19 cellular contexts compared by ENCODE assay signal in genomic region chr2:38592951-38593350, GRCh38. TPM values are rescaled to one million over a fixed set of nuclear protein-coding genes. Genes with fewer than 3 reads are reported as not detected.
A peak's percentile ranks its signal among the peaks of the same experiment; 100 is the strongest.
DNase-seq lines count a peak whose midpoint lies in the region; ATAC-seq, FAIRE-seq and TF ChIP-seq lines count a peak whose summit lies in the region.
"Had no signal": no experiment of that assay in that cellular context is flagged by ENCODE, and none has a peak within 500 bp of the region (broad histone marks: within the 10 kb centered on the region; RNA-seq: fewer than 3 reads in every experiment).

No MANE protein-coding gene starts in this region.

- H3K9me2 ChIP-seq in GM23338 (ENCODE audit: insufficient read depth), result no peaks in the 10 kb centered on the region

- H3K4me1 Mint-ChIP-seq in CD4-positive, CD25-positive, alpha-beta regulatory T cell, result peaks cover 32 to 68% (median 58%) of the 10 kb centered on the region in 4 donors
- peaks cover 46% of the 10 kb centered on the region for H3K4me1 Mint-ChIP-seq in GM23338
- H3K4me1 Mint-ChIP-seq in WTC11, result peaks cover 55% of the 10 kb centered on the region

- H3K27me3 ChIP-seq in CD4-positive, CD25-positive, alpha-beta regulatory T cell (ENCODE audit: control insufficient read depth, insufficient read depth, low read length), result no peaks in the 10 kb centered on the region
- no peaks in the 10 kb centered on the region for H3K27me3 ChIP-seq in GM23338 (ENCODE audit: insufficient read depth)
- H3K27me3 ChIP-seq: sigmoid colon had no signal

- peak overlapping the region; percentile 75 for H3K4me3 ChIP-seq in CD4-positive, CD25-positive, alpha-beta regulatory T cell (ENCODE audit: low read depth, low read length)
- H3K4me3 ChIP-seq in GM23338, result no peak overlapping the region
- H3K4me3 ChIP-seq: lung, sigmoid colon had no signal

- no peak for TF ChIP-seq POLR2A in GM12892 (IDR thresholded peaks at IDR 0.05; ENCODE audit: low read depth, low read length)

- CTCF ChIA-PET in WTC11 (lab: Charles Lee), result interaction anchor here (1.6 kb wide), 1 partner anchor 11 kb away, joined by 4 read pairs; no protein-coding TSS in a partner anchor

- peak overlapping the region; percentile 42 to 82 (median 74) for H3K4me3 Mint-ChIP-seq in CD4-positive, CD25-positive, alpha-beta regulatory T cell
- H3K4me3 Mint-ChIP-seq in GM23338 (no peak overlapping the region), WTC11 (no peak overlapping the region)
- H3K4me3 Mint-ChIP-seq: activated naive CD4-positive, alpha-beta T cell treated with anti-CD3 and anti-CD28 coated beads, Interleukin-2, amount 10 ng/mL, durations not matched to agents 7 days and 5 days; neural crest cell; T-helper 1 cell treated with Interleukin-12 subunit alpha and Interleukin-12 subunit beta and Interleukin-4 antibody, amounts not matched to agents 30 μg/mL and 1 μg/mL, for 36 hours had no signal

- H3K79me2 ChIP-seq in GM23338 (replicated peaks; ENCODE audit: insufficient read depth), result peaks cover 100% of the 10 kb centered on the region

- H3K27ac ChIP-seq in CD4-positive, CD25-positive, alpha-beta regulatory T cell (ENCODE audit: insufficient read depth, low read length, poor library complexity, severe bottlenecking), result peak overlapping the region; percentile 60
- no peak overlapping the region for H3K27ac ChIP-seq in GM23338 (ENCODE audit: low read depth)

- no peaks in the 10 kb centered on the region for H3F3A ChIP-seq in GM23338 (replicated peaks; ENCODE audit: low read depth)

- peaks cover 17% of the 10 kb centered on the region for H3K36me3 Mint-ChIP-seq in CD4-positive, CD25-positive, alpha-beta regulatory T cell
- H3K36me3 Mint-ChIP-seq in GM23338 (ENCODE audit: low read depth), result peaks cover 9% of the 10 kb centered on the region; the same call in 2 of the 3 replicates
- H3K36me3 Mint-ChIP-seq in WTC11, result peaks cover 15% of the 10 kb centered on the region

- peak in 1 of 2 donors; percentile 24 for ATAC-seq in CD4-positive, CD25-positive, alpha-beta regulatory T cell (ENCODE audit: low read depth in 2 of 2)
- ATAC-seq in GM23338, result no peak
- no peak for ATAC-seq in WTC11
- no peak for ATAC-seq in HG02759 (IDR thresholded peaks at IDR 0.05; ENCODE audit: unreplicated experiment)

- FAIRE-seq in GM12892 (lab: Jason Lieb, UNC), result no peak

- POLR2A ChIA-PET in WTC11 (lab: Charles Lee), result no interaction called here

- H3K9me3 ChIP-seq in CD4-positive, CD25-positive, alpha-beta regulatory T cell (ENCODE audit: control insufficient read depth in 2 of 2, low read length in 2 of 2), result no peaks in the 10 kb centered on the region
- H3K9me3 ChIP-seq: sigmoid colon had no signal

- H3K27ac Mint-ChIP-seq in CD4-positive, CD25-positive, alpha-beta regulatory T cell, result peak overlapping the region; percentile 27 to 93 (median 90)
- 0 out of 2 replicates have a peak overlapping the region, but pooled peaks have one; percentile 25 for H3K27ac Mint-ChIP-seq in GM23338
- H3K27ac Mint-ChIP-seq in WTC11, result peak overlapping the region; percentile 82
- H3K27ac Mint-ChIP-seq: activated naive CD4-positive, alpha-beta T cell treated with anti-CD3 and anti-CD28 coated beads, Interleukin-2, amount 10 ng/mL, durations not matched to agents 7 days and 5 days had no signal

- no peaks in the 10 kb centered on the region for H3K27me3 Mint-ChIP-seq in CD4-positive, CD25-positive, alpha-beta regulatory T cell
- H3K27me3 Mint-ChIP-seq in GM23338 (ENCODE audit: insufficient read depth, low read depth, poor library complexity) (peaks cover 2% of the 10 kb centered on the region), WTC11 (ENCODE audit: low read depth) (no peaks in the 10 kb centered on the region)
- H3K27me3 Mint-ChIP-seq: activated naive CD4-positive, alpha-beta T cell treated with anti-CD3 and anti-CD28 coated beads, Interleukin-2, amount 10 ng/mL, durations not matched to agents 7 days and 5 days had no signal

- peaks cover 2% of the 10 kb centered on the region for H3K36me3 ChIP-seq in CD4-positive, CD25-positive, alpha-beta regulatory T cell (ENCODE audit: control insufficient read depth, insufficient read depth, low read length)
- H3K36me3 ChIP-seq in GM23338 (ENCODE audit: insufficient read depth), result no peaks in the 10 kb centered on the region
- H3K36me3 ChIP-seq: sigmoid colon had no signal

- no peaks in the 10 kb centered on the region for H3K9me3 Mint-ChIP-seq in CD4-positive, CD25-positive, alpha-beta regulatory T cell
- no peaks in the 10 kb centered on the region for H3K9me3 Mint-ChIP-seq in GM23338
- H3K9me3 Mint-ChIP-seq in WTC11, result no peaks in the 10 kb centered on the region
- H3K9me3 Mint-ChIP-seq: activated naive CD4-positive, alpha-beta T cell treated with anti-CD3 and anti-CD28 coated beads, Interleukin-2, amount 10 ng/mL, durations not matched to agents 7 days and 5 days; neural crest cell; T-helper 1 cell treated with Interleukin-12 subunit alpha and Interleukin-12 subunit beta and Interleukin-4 antibody, amounts not matched to agents 30 μg/mL and 1 μg/mL, for 36 hours had no signal

- H4K20me1 ChIP-seq in GM23338 (replicated peaks; ENCODE audit: insufficient read depth), result peaks cover 40% of the 10 kb centered on the region

- peaks cover 63% of the 10 kb centered on the region for H3K4me1 ChIP-seq in CD4-positive, CD25-positive, alpha-beta regulatory T cell (ENCODE audit: control insufficient read depth, insufficient read depth, low read length, poor library complexity, severe bottlenecking)
- peaks cover 12% of the 10 kb centered on the region for H3K4me1 ChIP-seq in GM23338 (ENCODE audit: insufficient read depth)

- no peak for DNase-seq in CD4-positive, CD25-positive, alpha-beta regulatory T cell
- no peak for DNase-seq in GM23338 (ENCODE audit: low spot score)
- no peak for DNase-seq in WTC11 (ENCODE audit: low spot score)
- DNase-seq in fibroblast of peridontal ligament (ENCODE audit: extremely low read depth), result peak; percentile 84
- DNase-seq in islet precursor cell, result no peak
- DNase-seq in activated CD4-positive, CD25-positive, alpha-beta regulatory T cell treated with anti-CD3 and anti-CD28 coated beads, Interleukin-2, amount 50 U/mL, for 72 hours, result no peak
- DNase-seq in GM12892 (ENCODE audit: insufficient read length), result no peak
- DNase-seq: activated CD4-positive, alpha-beta T cell treated with anti-CD3 and anti-CD28 coated beads, Interleukin-2, amount 50 U/mL, for 4 hours; activated naive CD4-positive, alpha-beta T cell treated with anti-CD3 and anti-CD28 coated beads, Interleukin-2, amount 10 ng/mL, durations not matched to agents 7 days and 5 days; central memory CD4-positive, alpha-beta T cell; NCI-H1436; NCI-H446; OCI-M1; sigmoid colon; stimulated activated naive CD4-positive, alpha-beta T cell treated with Interleukin-2 at 50 U/mL for 16 hours had no signal

- no peak overlapping the region for H3K4me2 ChIP-seq in GM23338

- TF ChIP-seq CTCF in GM23338 (conservative IDR thresholded peaks at IDR 0.05; ENCODE audit: low read depth in 2 of 2) (no peak), WTC11 (IDR thresholded peaks at IDR 0.05) (no peak)

- H2AFZ ChIP-seq in GM23338, result no peak overlapping the region

TF ChIP-seq in GM23338, 12 proteins besides CTCF, POLR2A, EP300 and RAD21 (continues in another document):
- no peak for TF ChIP-seq ETS1 (IDR thresholded peaks at IDR 0.05)
- TF ChIP-seq POLR2AphosphoS5 (IDR thresholded peaks at IDR 0.05; ENCODE audit: low read depth), result no peak
- no peak for TF ChIP-seq JUNB (IDR thresholded peaks at IDR 0.05; ENCODE audit: unreplicated experiment)

TF ChIP-seq in WTC11, 78 proteins besides CTCF, POLR2A, EP300 and RAD21 (continues in another document):
- TF ChIP-seq SP1 (CRISPR knock-in tag; conservative IDR thresholded peaks at IDR 0.05) (no peak), FOXP4 (CRISPR knock-in tag; IDR thresholded peaks at IDR 0.05) (no peak), GRHL2 (CRISPR knock-in tag; IDR thresholded peaks at IDR 0.05; ENCODE audit: insufficient replicate concordance, severe bottlenecking) (no peak), ZNF121 (CRISPR knock-in tag; IDR thresholded peaks at IDR 0.05) (no peak), USF1 (CRISPR knock-in tag; IDR thresholded peaks at IDR 0.05) (no peak), GABPB1 (CRISPR knock-in tag; IDR thresholded peaks at IDR 0.05) (no peak), SMAD4 (CRISPR knock-in tag; IDR thresholded peaks at IDR 0.05) (no peak)

RNA-seq across cellular contexts. Expression of gene HNRNPLL, which starts 9.8 kb away (rescaled TPM):
- 124 TPM for total RNA-seq in CD4-positive, CD25-positive, alpha-beta regulatory T cell
- 10 to 100 TPM; 59.6 to 81.3 (median 69.9) TPM for polyA plus RNA-seq in CD4-positive, CD25-positive, alpha-beta regulatory T cell
- total RNA-seq in GM23338 (2014; rRNA removed; shearing (Covaris generic)), result 53.4 and 61.9 TPM in 2 replicates
- 42.2 and 42.5 TPM in 2 replicates for polyA plus RNA-seq in GM23338 (2016; fragmentation: Nextera tagmentation; extraction: Ambion mirVana)
- total RNA-seq in WTC11 (2021), result 63.1 to 66.4 TPM (median 65.3 TPM) in 3 replicates
- polyA plus RNA-seq in GM12892 (2012; ENCODE audit: missing spikeins), result 24.0 TPM

Comparison
In these comparisons a context has a peak if more than half of its experiments do, and no peak if none do; other contexts are left out.
1. H3K27ac Mint-ChIP-seq: peak in every context shown above with its lines; median percentile 90 in CD4-positive, CD25-positive, alpha-beta regulatory T cell; 82 in WTC11; 25 in GM23338.
2. H3K4me3 Mint-ChIP-seq: peak in CD4-positive, CD25-positive, alpha-beta regulatory T cell (4 of 4); none in GM23338 (single experiment) and WTC11 (single experiment).